ENCODE assay signal across 1 cellular context in the genomic region with DNA sequence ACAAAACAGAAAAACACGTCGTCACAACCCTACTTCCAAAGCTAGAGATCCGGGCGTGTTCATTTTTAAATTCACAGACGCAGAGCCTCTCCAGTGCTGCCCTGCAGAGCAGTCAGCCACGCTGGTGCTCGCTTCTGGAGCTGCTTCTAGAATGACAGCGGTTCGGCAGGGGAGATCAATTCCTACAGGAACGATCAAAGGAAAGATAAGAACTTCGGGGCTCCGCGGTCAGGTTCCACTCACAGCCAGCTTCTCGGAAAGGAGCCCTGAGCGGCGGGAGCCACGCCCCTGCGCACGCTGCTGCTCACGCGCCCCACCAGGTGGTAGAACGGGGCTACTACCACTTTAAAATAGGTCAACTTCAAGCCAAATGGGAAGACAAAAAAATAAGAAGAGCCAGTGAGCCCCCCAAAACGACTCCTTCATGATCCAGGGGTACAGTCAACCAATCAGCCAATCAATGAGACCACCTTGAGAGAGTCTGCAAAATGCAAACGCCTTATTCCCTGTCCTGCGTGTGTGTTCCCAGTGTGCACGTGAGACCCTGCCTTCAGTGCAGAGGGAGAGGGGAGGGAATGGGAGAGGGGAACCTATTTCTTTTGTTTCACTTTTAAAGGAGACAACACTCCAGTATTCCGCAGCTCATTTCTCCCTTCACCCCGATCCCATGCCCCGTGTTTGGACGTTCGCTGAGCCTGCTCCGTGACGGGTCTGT.
TF ChIP-seq lines count a peak whose summit lies in the region.

No MANE protein-coding gene starts in this region.

TF ChIP-seq in GM12878, 131 proteins besides CTCF, POLR2A, EP300 and RAD21 (continued from another document):
- TF ChIP-seq, protein P1, sequence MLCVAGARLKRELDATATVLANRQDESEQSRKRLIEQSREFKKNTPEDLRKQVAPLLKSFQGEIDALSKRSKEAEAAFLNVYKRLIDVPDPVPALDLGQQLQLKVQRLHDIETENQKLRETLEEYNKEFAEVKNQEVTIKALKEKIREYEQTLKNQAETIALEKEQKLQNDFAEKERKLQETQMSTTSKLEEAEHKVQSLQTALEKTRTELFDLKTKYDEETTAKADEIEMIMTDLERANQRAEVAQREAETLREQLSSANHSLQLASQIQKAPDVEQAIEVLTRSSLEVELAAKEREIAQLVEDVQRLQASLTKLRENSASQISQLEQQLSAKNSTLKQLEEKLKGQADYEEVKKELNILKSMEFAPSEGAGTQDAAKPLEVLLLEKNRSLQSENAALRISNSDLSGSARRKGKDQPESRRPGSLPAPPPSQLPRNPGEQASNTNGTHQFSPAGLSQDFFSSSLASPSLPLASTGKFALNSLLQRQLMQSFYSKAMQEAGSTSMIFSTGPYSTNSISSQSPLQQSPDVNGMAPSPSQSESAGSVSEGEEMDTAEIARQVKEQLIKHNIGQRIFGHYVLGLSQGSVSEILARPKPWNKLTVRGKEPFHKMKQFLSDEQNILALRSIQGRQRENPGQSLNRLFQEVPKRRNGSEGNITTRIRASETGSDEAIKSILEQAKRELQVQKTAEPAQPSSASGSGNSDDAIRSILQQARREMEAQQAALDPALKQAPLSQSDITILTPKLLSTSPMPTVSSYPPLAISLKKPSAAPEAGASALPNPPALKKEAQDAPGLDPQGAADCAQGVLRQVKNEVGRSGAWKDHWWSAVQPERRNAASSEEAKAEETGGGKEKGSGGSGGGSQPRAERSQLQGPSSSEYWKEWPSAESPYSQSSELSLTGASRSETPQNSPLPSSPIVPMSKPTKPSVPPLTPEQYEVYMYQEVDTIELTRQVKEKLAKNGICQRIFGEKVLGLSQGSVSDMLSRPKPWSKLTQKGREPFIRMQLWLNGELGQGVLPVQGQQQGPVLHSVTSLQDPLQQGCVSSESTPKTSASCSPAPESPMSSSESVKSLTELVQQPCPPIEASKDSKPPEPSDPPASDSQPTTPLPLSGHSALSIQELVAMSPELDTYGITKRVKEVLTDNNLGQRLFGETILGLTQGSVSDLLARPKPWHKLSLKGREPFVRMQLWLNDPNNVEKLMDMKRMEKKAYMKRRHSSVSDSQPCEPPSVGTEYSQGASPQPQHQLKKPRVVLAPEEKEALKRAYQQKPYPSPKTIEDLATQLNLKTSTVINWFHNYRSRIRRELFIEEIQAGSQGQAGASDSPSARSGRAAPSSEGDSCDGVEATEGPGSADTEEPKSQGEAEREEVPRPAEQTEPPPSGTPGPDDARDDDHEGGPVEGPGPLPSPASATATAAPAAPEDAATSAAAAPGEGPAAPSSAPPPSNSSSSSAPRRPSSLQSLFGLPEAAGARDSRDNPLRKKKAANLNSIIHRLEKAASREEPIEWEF (IDR thresholded peaks at IDR 0.05; ENCODE audit: insufficient replicate concordance, low read depth, low read length) = no peak
- no peak for TF ChIP-seq MTA2 (IDR thresholded peaks at IDR 0.05; ENCODE audit: low read depth)
- no peak for TF ChIP-seq ELK1 (IDR thresholded peaks at IDR 0.05; ENCODE audit: low read depth, low read length)
- TF ChIP-seq HDAC2 (IDR thresholded peaks at IDR 0.05) = no peak
- TF ChIP-seq STAT1 (conservative IDR thresholded peaks at IDR 0.05) = no peak
TF ChIP-seq in GM12878: peak in this region for 7.
